In the genomic region with DNA sequence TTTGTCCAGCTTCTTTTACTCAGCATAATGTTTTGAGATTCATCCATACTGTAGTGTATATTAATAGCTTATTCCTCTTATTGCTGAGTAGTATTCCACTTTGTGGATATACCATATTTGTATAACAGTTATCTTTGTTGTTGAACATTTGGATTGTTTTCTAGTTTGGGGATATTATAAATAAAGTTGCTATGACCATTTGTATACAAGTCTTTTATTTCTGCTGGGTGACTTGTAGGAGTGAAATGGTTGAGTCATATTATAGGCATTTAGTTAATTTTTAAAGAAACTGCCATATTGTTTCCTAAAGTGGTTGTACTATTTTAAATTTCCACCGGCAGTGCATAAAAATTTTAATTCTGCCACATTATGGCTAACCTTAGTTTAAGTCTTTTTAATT, we compare ENCODE assay signal across 22 cellular contexts. TPM values are rescaled to one million over a fixed set of nuclear protein-coding genes. Genes with fewer than 3 reads are reported as not detected.
A peak's percentile ranks its signal among the peaks of the same experiment; 100 is the strongest.
DNase-seq lines count a peak whose midpoint lies in the region; FAIRE-seq and TF ChIP-seq lines count a peak whose summit lies in the region.
"Had no signal": no experiment of that assay in that cellular context is flagged by ENCODE, and none has a peak within 500 bp of the region (broad histone marks: within the 10 kb centered on the region; RNA-seq: fewer than 3 reads in every experiment).

No MANE protein-coding gene starts in this region.

- TF ChIP-seq CTCF in ascending aorta (IDR thresholded peaks at IDR 0.05) (no peak), D721Med (IDR thresholded peaks at IDR 0.05; ENCODE audit: insufficient read depth, missing control alignments) (no peak)

- H3K36me3 ChIP-seq in ascending aorta, result no peaks in the 10 kb centered on the region
- H3K36me3 ChIP-seq: BE2C had no signal

- intact Hi-C loops in ascending aorta (cut with DNase I), result loop anchor here (2.0 kb wide), 1 partner anchor 15 kb away; no protein-coding TSS in a partner anchor

- H3K9me3 ChIP-seq in ascending aorta, result peaks cover 0 to 18% of the 10 kb centered on the region in 2 donors
- H3K9me3 ChIP-seq: BE2C had no signal

- H3K4me3 ChIP-seq in ascending aorta, result no peak overlapping the region
- H3K4me3 ChIP-seq: GM23248, K562 had no signal

- peak; percentile 11 for DNase-seq in A172 (ENCODE audit: low spot score)
- DNase-seq in ELR (ENCODE audit: low read depth), result peak; percentile 29
- no peak for DNase-seq in ascending aorta (ENCODE audit: low spot score in 2 of 2)
- peak; percentile 75 for DNase-seq in renal cortical epithelial cell (ENCODE audit: low read depth)
- DNase-seq in SW480 (ENCODE audit: low spot score), result no peak
- DNase-seq in GDM1 (lab: John Stamatoyannopoulos, UW), result no peak
- no peak for DNase-seq in D721Med (ENCODE audit: insufficient read length, low spot score)
- no peak for DNase-seq in NCI-H2196 treated with DMSO at 0.1 percent for 48 hours (lab: John Stamatoyannopoulos, UW; ENCODE audit: unreplicated experiment)
- DNase-seq: 8988T; BE2C; C1 segment of cervical spinal cord; CD4-positive, CD25-positive, alpha-beta regulatory T cell; CD8-positive, alpha-beta memory T cell; COR-L47; DMS79 treated with DMSO at 0.1 percent for 48 hours; GM23248; HFFc6; IMR-90 had no signal

- H3K4me1 ChIP-seq in ascending aorta, result peaks cover 0 to 17% of the 10 kb centered on the region in 2 donors
- H3K4me1 ChIP-seq: BE2C had no signal

- no peak for FAIRE-seq in D721Med (lab: Jason Lieb, UNC)
- FAIRE-seq: GM18507, K562 had no signal

- peak overlapping the region; percentile 75 to 76 for H3K27ac ChIP-seq in ascending aorta
- H3K27ac ChIP-seq: GM23248, HL-60 had no signal

- no peaks in the 10 kb centered on the region for H3K27me3 ChIP-seq in ascending aorta
- H3K27me3 ChIP-seq: BE2C had no signal

RNA-seq across cellular contexts. Expression of a gene that starts 53.4 kb away (rescaled TPM):
- total RNA-seq in A172 (2014; rRNA removed; shearing (Covaris generic)), result 154 and 237 TPM in 2 replicates
- total RNA-seq in ascending aorta, result 3.1 TPM
- total RNA-seq in renal cortical epithelial cell, result 5.3 and 13.4 TPM in 2 replicates
- total RNA-seq: HT1080 had no signal

Comparison
In these comparisons a context has a peak if more than half of its experiments do, and no peak if none do; other contexts are left out.
1. DNase-seq: peak in A172 (single experiment), ELR (single experiment) and renal cortical epithelial cell (single experiment); none in ascending aorta (0 of 2), SW480 (single experiment), GDM1 (single experiment), D721Med (single experiment) and NCI-H2196 treated with DMSO at 0.1 percent for 48 hours (single experiment).
2. RNA of a gene that starts 53.4 kb away (total RNA-seq): 154 to 237 TPM in A172; 5.3 to 13.4 TPM in renal cortical epithelial cell and 3.1 TPM in ascending aorta (single experiment); every median in the first group is over 10 times any median in the second.